ENCODE assay signal across 12 cellular contexts in genomic region chr5:159774476-159775031, GRCh38.
"Had no signal": no experiment of that assay in that cellular context is flagged by ENCODE, and none has a peak within 500 bp of the region (broad histone marks: within the 10 kb centered on the region; RNA-seq: fewer than 3 reads in every experiment).

No MANE protein-coding gene starts in this region.

- DNase-seq: activated CD4-positive, alpha-beta T cell treated with anti-CD3 and anti-CD28 coated beads, Interleukin-2, amount 50 U/mL, for 1 hour; activated CD4-positive, CD25-positive, alpha-beta regulatory T cell; activated naive CD4-positive, alpha-beta T cell treated with anti-CD3 and anti-CD28 coated beads, Interleukin-2, amount 10 ng/mL, durations not matched to agents 7 days and 5 days; activated T-cell treated with anti-CD3 and anti-CD28 coated beads for 4 hours; central memory CD4-positive, alpha-beta T cell; effector CD4-positive, alpha-beta T cell; gastrocnemius medialis; heart right ventricle; stimulated activated CD4-positive, alpha-beta T cell treated with anti-CD3 and anti-CD28 coated beads, Interleukin-12 subunit alpha, Interleukin-12 subunit beta, amount 100 ng/mL, for 4 hours; stimulated activated naive CD8-positive, alpha-beta T cell treated with anti-CD3 and anti-CD28 coated beads, Interleukin-15, Interleukin-2, amounts not matched to agents 100 U/mL and 50 U/mL, for 24 hours had no signal

- ATAC-seq: activated T-helper 17 cell treated with anti-CD3 and anti-CD28 coated beads, Interleukin-2, amount 50 U/mL, for 72 hours; stimulated activated naive CD8-positive, alpha-beta T cell treated with anti-CD3 and anti-CD28 coated beads, Interleukin-15, Interleukin-2, amounts not matched to agents 100 U/mL and 50 U/mL, for 24 hours had no signal

- H3K9me3 ChIP-seq: gastrocnemius medialis, heart right ventricle, ovary had no signal

- H3K27me3 ChIP-seq: gastrocnemius medialis, ovary had no signal

- H3K36me3 ChIP-seq: gastrocnemius medialis, heart right ventricle, ovary had no signal

- H3K27ac ChIP-seq: ovary had no signal

- H3K4me3 ChIP-seq: gastrocnemius medialis, ovary had no signal
